In the genomic region with DNA sequence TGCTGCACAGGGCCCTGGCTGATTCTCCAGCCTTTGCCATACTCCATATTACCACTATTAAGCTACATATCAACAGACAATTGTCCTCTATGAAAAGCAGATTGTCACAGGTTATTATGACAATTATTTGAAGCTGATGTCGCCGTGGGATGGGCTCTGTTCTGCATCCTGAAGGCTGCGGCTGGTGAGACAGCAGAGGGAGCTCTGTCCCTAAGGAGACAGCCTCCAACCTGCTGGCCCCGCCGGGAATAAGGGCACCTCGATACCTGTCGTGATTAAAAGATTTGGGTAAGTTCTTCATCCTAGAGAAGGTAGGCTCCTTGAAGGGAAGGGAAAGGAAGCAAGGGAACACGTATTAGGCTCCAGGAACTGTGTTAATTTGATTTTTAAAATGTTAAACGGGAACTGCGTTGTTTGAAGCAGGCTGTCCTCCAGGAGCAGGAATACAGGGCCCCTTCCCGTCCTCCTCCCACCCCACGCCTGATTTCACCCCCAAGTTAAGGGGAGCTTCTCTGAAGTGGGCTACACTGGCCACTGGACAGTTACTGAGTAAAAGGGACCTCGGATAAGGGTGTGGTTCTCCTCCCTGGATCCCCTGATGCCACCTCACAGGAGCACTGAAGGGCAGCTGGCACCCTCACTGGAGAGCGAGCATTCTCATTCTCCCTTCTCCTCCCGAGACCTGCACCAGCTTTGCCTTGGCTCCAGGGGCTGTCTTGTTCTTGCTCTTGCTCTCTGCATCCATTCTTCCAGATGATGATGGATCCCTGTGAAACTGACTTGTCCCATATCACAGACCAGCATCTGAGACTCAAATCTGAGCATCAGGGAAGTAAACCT, we compare ENCODE assay signal across 8 cellular contexts. TPM values are rescaled to one million over a fixed set of nuclear protein-coding genes. Genes with fewer than 3 reads are reported as not detected.
DNase-seq lines count a peak whose midpoint lies in the region; ATAC-seq and TF ChIP-seq lines count a peak whose summit lies in the region.

No MANE protein-coding gene starts in this region.

- intact Hi-C loops in activated T-helper 1 cell treated with anti-CD3 and anti-CD28 coated beads, Interleukin-12 subunit alpha, Interleukin-12 subunit beta, Interleukin-2, Interleukin-4 antibody, amounts not matched to agents 30 ng/mL and 10 ng/mL and 1 ng/mL, durations not matched to agents 14 hours and 24 hours and 36 hours (cut with micrococcal nuclease): no loop called here
- intact Hi-C loops in OCI-LY7 (cut with micrococcal nuclease; ENCODE audit: unreplicated experiment): loop anchor here (10.0 kb wide), 1 partner anchor 246 kb away; no protein-coding TSS in a partner anchor

- no peaks in the 10 kb centered on the region for H3K36me3 Mint-ChIP-seq in activated T-helper 1 cell treated with anti-CD3 and anti-CD28 coated beads, Interleukin-12 subunit alpha, Interleukin-12 subunit beta, Interleukin-2, Interleukin-4 antibody, amounts not matched to agents 30 ng/mL and 10 ng/mL and 1 ng/mL, durations not matched to agents 14 hours and 24 hours and 36 hours (ENCODE audit: low read depth)

- no peaks in the 10 kb centered on the region for H3K9me2 ChIP-seq in OCI-LY7 (ENCODE audit: insufficient read depth, low read length)

- peak; percentile 9 for DNase-seq in activated T-helper 1 cell treated with Interleukin-2 at 50 U/mL for 16 hours (ENCODE audit: low read depth)
- no peak for DNase-seq in activated T-helper 1 cell treated with anti-CD3 and anti-CD28 coated beads, Interleukin-12 subunit alpha, Interleukin-12 subunit beta, Interleukin-2, Interleukin-4 antibody, amounts not matched to agents 30 ng/mL and 10 ng/mL and 1 ng/mL, durations not matched to agents 14 hours and 24 hours and 36 hours (ENCODE audit: low spot score)
- DNase-seq in OCI-LY7 (ENCODE audit: low spot score): peak; percentile 19
- no peak for DNase-seq in astrocyte of the cerebellum (ENCODE audit: low read depth)
- peak; percentile 52 for DNase-seq in inferior parietal cortex (ENCODE audit: extremely low spot score)
- peak; percentile 53 for DNase-seq in stimulated activated CD4-positive, alpha-beta T cell treated with anti-CD3 and anti-CD28 coated beads, Interleukin-15, amount 100 ng/mL, for 24 hours

- H3K4me2 ChIP-seq in OCI-LY7 (ENCODE audit: low read length): no peak overlapping the region

- ATAC-seq in GM18858 (IDR thresholded peaks at IDR 0.05; ENCODE audit: unreplicated experiment): no peak
- no peak for ATAC-seq in GM18519 (IDR thresholded peaks at IDR 0.05; ENCODE audit: low FRiP score, unreplicated experiment)

- no peak overlapping the region for H3K27ac Mint-ChIP-seq in activated T-helper 1 cell treated with anti-CD3 and anti-CD28 coated beads, Interleukin-12 subunit alpha, Interleukin-12 subunit beta, Interleukin-2, Interleukin-4 antibody, amounts not matched to agents 30 ng/mL and 10 ng/mL and 1 ng/mL, durations not matched to agents 14 hours and 24 hours and 36 hours

- no peaks in the 10 kb centered on the region for H3K36me3 ChIP-seq in OCI-LY7 (ENCODE audit: insufficient read depth, low read length)

- H3K4me1 Mint-ChIP-seq in activated T-helper 1 cell treated with anti-CD3 and anti-CD28 coated beads, Interleukin-12 subunit alpha, Interleukin-12 subunit beta, Interleukin-2, Interleukin-4 antibody, amounts not matched to agents 30 ng/mL and 10 ng/mL and 1 ng/mL, durations not matched to agents 14 hours and 24 hours and 36 hours (ENCODE audit: low read depth): peaks cover 4% of the 10 kb centered on the region

- peaks cover 4% of the 10 kb centered on the region for H3K9me3 Mint-ChIP-seq in activated T-helper 1 cell treated with anti-CD3 and anti-CD28 coated beads, Interleukin-12 subunit alpha, Interleukin-12 subunit beta, Interleukin-2, Interleukin-4 antibody, amounts not matched to agents 30 ng/mL and 10 ng/mL and 1 ng/mL, durations not matched to agents 14 hours and 24 hours and 36 hours

- CTCF ChIA-PET in OCI-LY7 (lab: Charles Lee; ENCODE audit: unreplicated experiment): interaction anchor here (0.5 kb wide), 1 partner anchor 121 kb away, joined by 4 read pairs; no protein-coding TSS in a partner anchor

- no peak overlapping the region for H3K27ac ChIP-seq in OCI-LY7 (ENCODE audit: low read depth, low read length, poor library complexity, severe bottlenecking)

- no TSS peak for BruUV-seq in OCI-LY7 (replicated peaks; lab: Mats Ljungman, UMichigan)

- peak; percentile 67 for TF ChIP-seq CTCF in OCI-LY7 (conservative IDR thresholded peaks at IDR 0.05; ENCODE audit: low read length)
- peak; percentile 83 for TF ChIP-seq CTCF in astrocyte of the cerebellum (IDR thresholded peaks at IDR 0.05; ENCODE audit: low read depth, low read length, missing control alignments)

- H3K9me3 ChIP-seq in OCI-LY7 (ENCODE audit: low read length): no peaks in the 10 kb centered on the region

- no peaks in the 10 kb centered on the region for H3K27me3 Mint-ChIP-seq in activated T-helper 1 cell treated with anti-CD3 and anti-CD28 coated beads, Interleukin-12 subunit alpha, Interleukin-12 subunit beta, Interleukin-2, Interleukin-4 antibody, amounts not matched to agents 30 ng/mL and 10 ng/mL and 1 ng/mL, durations not matched to agents 14 hours and 24 hours and 36 hours (ENCODE audit: insufficient read depth)

- no peak overlapping the region for H3K4me3 Mint-ChIP-seq in activated T-helper 1 cell treated with anti-CD3 and anti-CD28 coated beads, Interleukin-12 subunit alpha, Interleukin-12 subunit beta, Interleukin-2, Interleukin-4 antibody, amounts not matched to agents 30 ng/mL and 10 ng/mL and 1 ng/mL, durations not matched to agents 14 hours and 24 hours and 36 hours

- POLR2A ChIA-PET in OCI-LY7 (lab: Charles Lee): interaction anchor here (0.7 kb wide), 1 partner anchor 219 kb away, joined by 3 read pairs; no protein-coding TSS in a partner anchor

- no peaks in the 10 kb centered on the region for H3K79me2 ChIP-seq in OCI-LY7 (ENCODE audit: insufficient read depth, low read depth, low read length)

- H3K4me3 ChIP-seq in OCI-LY7 (ENCODE audit: low read depth, low read length, poor library complexity, severe bottlenecking): no peak overlapping the region
- H3K4me3 ChIP-seq in astrocyte of the cerebellum (ENCODE audit: low read depth, low read length): no peak overlapping the region

- H4K20me1 ChIP-seq in OCI-LY7 (ENCODE audit: insufficient read depth, low read length): no peaks in the 10 kb centered on the region

- H2AFZ ChIP-seq in OCI-LY7 (ENCODE audit: low read length): no peak overlapping the region

- H3K4me1 ChIP-seq in OCI-LY7 (ENCODE audit: insufficient read depth, low read length, poor library complexity, severe bottlenecking): no peaks in the 10 kb centered on the region

- in situ Hi-C loops in astrocyte of the cerebellum (cut with HindIII; ENCODE audit: low sequenced_read_pairs): no loop called here

RNA-seq across cellular contexts. Expression of a gene that starts 11.8 kb away (rescaled TPM):
- total RNA-seq in activated T-helper 1 cell treated with anti-CD3 and anti-CD28 coated beads, Interleukin-12 subunit alpha, Interleukin-12 subunit beta, Interleukin-2, Interleukin-4 antibody, amounts not matched to agents 30 ng/mL and 10 ng/mL and 1 ng/mL, durations not matched to agents 14 hours and 24 hours and 36 hours: 192 and 195 TPM in 2 replicates
- total RNA-seq in OCI-LY7 (2014; rRNA removed; shearing (Covaris generic)): 61.1 and 67.6 TPM in 2 replicates
- 172 and 174 TPM in 2 replicates for total RNA-seq in OCI-LY7 (2022)

RNA-seq across cellular contexts. Expression of a gene that starts 42.6 kb away (rescaled TPM):
- 30.4 and 30.5 TPM in 2 replicates for total RNA-seq in activated T-helper 1 cell treated with anti-CD3 and anti-CD28 coated beads, Interleukin-12 subunit alpha, Interleukin-12 subunit beta, Interleukin-2, Interleukin-4 antibody, amounts not matched to agents 30 ng/mL and 10 ng/mL and 1 ng/mL, durations not matched to agents 14 hours and 24 hours and 36 hours
- total RNA-seq in OCI-LY7 (2014; rRNA removed; shearing (Covaris generic)): 0.41 and 1.9 TPM in 2 replicates
- 2.4 and 2.6 TPM in 2 replicates for total RNA-seq in OCI-LY7 (2022)

Comparison
In these comparisons a context has a peak if more than half of its experiments do, and no peak if none do; other contexts are left out.
1. DNase-seq: peak in activated T-helper 1 cell treated with Interleukin-2 at 50 U/mL for 16 hours (single experiment), OCI-LY7 (single experiment), inferior parietal cortex (single experiment) and stimulated activated CD4-positive, alpha-beta T cell treated with anti-CD3 and anti-CD28 coated beads, Interleukin-15, amount 100 ng/mL, for 24 hours (single experiment); none in activated T-helper 1 cell treated with anti-CD3 and anti-CD28 coated beads, Interleukin-12 subunit alpha, Interleukin-12 subunit beta, Interleukin-2, Interleukin-4 antibody, amounts not matched to agents 30 ng/mL and 10 ng/mL and 1 ng/mL, durations not matched to agents 14 hours and 24 hours and 36 hours (single experiment) and astrocyte of the cerebellum (single experiment).